11 cellular contexts compared by ENCODE assay signal in genomic region chr6:17311595-17312311, GRCh38. TPM values are rescaled to one million over a fixed set of nuclear protein-coding genes. Genes with fewer than 3 reads are reported as not detected.
DNase-seq lines count a peak whose midpoint lies in the region; ATAC-seq, FAIRE-seq and TF ChIP-seq lines count a peak whose summit lies in the region.
"Had no signal": no experiment of that assay in that cellular context is flagged by ENCODE, and none has a peak within 500 bp of the region (broad histone marks: within the 10 kb centered on the region; RNA-seq: fewer than 3 reads in every experiment).

No MANE protein-coding gene starts in this region.

- peak overlapping the region; percentile 98; the same call in 1 of the 2 replicates for H2AFZ ChIP-seq in H1 (ENCODE audit: low read length)

- H3K4me1 ChIP-seq in H1 (replicated peaks in 1 of 4; ENCODE audit: control insufficient read depth in 3 of 4, insufficient read depth in 4 of 4, low read length in 3 of 4) (peaks cover 0 to 4% (median under 1%) of the 10 kb centered on the region in 4 experiments; a peak in 2 of 7 replicates), testis (no peaks in the 10 kb centered on the region)
- H3K4me1 ChIP-seq: gastroesophageal sphincter had no signal

- no peak for TF ChIP-seq EP300 in H1 (IDR thresholded peaks at IDR 0.05; ENCODE audit: borderline replicate concordance in 1 of 2, low read depth in 2 of 2, low read length in 2 of 2)

- ATAC-seq in left lobe of liver (peak; percentile 87), GM19455 (IDR thresholded peaks at IDR 0.05; ENCODE audit: unreplicated experiment) (no peak)
- ATAC-seq: gastroesophageal sphincter had no signal

- FAIRE-seq in H1 (lab: Jason Lieb, UNC): no peak

- H2AK5ac ChIP-seq in H1 (ENCODE audit: low read depth, low read length): no peak overlapping the region

- TF ChIP-seq CTCF in H1 (IDR thresholded peaks at IDR 0.05; ENCODE audit: control extremely low read depth in 1 of 3, insufficient read depth in 1 of 3, low read depth in 1 of 3, low read length in 3 of 3) (no peak), testis (IDR thresholded peaks at IDR 0.05) (no peak)

- DNase-seq in AG20443 (ENCODE audit: low spot score) (peak; percentile 49), NCI-H1694 treated with DMSO at 0.1 percent for 48 hours (lab: John Stamatoyannopoulos, UW) (peak; percentile 18), H1 (ENCODE audit: low read depth in 1 of 2, low spot score in 2 of 2) (no peak), left lobe of liver (ENCODE audit: low spot score) (peak; percentile 80), NCI-H510A treated with DMSO at 0.1 percent for 48 hours (lab: John Stamatoyannopoulos, UW) (no peak), NCI-H226 (no peak), testis (no peak)
- DNase-seq: NCI-H774, T-helper 1 cell had no signal

- no peaks in the 10 kb centered on the region for H4K20me1 ChIP-seq in H1 (replicated peaks in 1 of 2; ENCODE audit: control insufficient read depth in 1 of 2, insufficient read depth in 2 of 2, low read length in 2 of 2)

- intact Hi-C loops in testis (cut with DNase I; ENCODE audit: low total_unique reads): no loop called here

- no peaks in the 10 kb centered on the region for H3K27me3 ChIP-seq in H1 (replicated peaks in 1 of 4; ENCODE audit: control insufficient read depth in 3 of 4, extremely low read depth in 1 of 4, insufficient read depth in 3 of 4, low read length in 3 of 4)
- H3K27me3 ChIP-seq in testis: no peaks in the 10 kb centered on the region
- H3K27me3 ChIP-seq: gastroesophageal sphincter had no signal

- H3K27ac ChIP-seq in H1 (ENCODE audit: low read depth, low read length) (no peak overlapping the region), testis (no peak overlapping the region)
- H3K27ac ChIP-seq: gastroesophageal sphincter had no signal

- no peak overlapping the region for H3K56ac ChIP-seq in H1 (replicated peaks; ENCODE audit: insufficient read length, low read depth, low read length)

- WGBS in H1 (ENCODE audit: extremely low coverage in 1 of 2, insufficient coverage in 1 of 2, insufficient read length in 1 of 2, insufficient replicate concordance in 2 of 2, low coverage in 1 of 2, low lambda C conversion rate in 2 of 2, missing lambda C conversion rate in 1 of 2), 2 experiments: 85% methylated on average over 10 of the region's 12 CpGs; no CpG with 5 or more reads in 1 of the 2 experiments
- WGBS in testis, 2 donors: 76 to 78% methylated on average over 12 of the region's 12 CpGs

- TF ChIP-seq RAD21 in H1 (IDR thresholded peaks at IDR 0.05 in 1 of 2, conservative IDR thresholded peaks at IDR 0.05 in 1 of 2; ENCODE audit: low read depth in 2 of 2, low read length in 2 of 2): no peak

- H3K4ac ChIP-seq in H1 (replicated peaks; ENCODE audit: insufficient read length, low read depth, low read length): no peak overlapping the region

- no peak overlapping the region for H2BK5ac ChIP-seq in H1 (ENCODE audit: low read depth, low read length)

- no peak overlapping the region for H3K9ac ChIP-seq in H1 (replicated peaks in 1 of 4; ENCODE audit: extremely low read depth in 1 of 4, low read depth in 3 of 4, low read length in 3 of 4)

- H3K14ac ChIP-seq in H1 (ENCODE audit: insufficient read length): no peak overlapping the region

- H2BK20ac ChIP-seq in H1 (ENCODE audit: low read length): no peak overlapping the region

- H4K5ac ChIP-seq in H1 (ENCODE audit: insufficient read length, low read depth, low read length): no peak overlapping the region

- no peaks in the 10 kb centered on the region for H3K23me2 ChIP-seq in H1 (ENCODE audit: low read depth, low read length)

- no peak for TF ChIP-seq POLR2A in H1 (IDR thresholded peaks at IDR 0.05; ENCODE audit: control extremely low read depth in 1 of 2, low read depth in 2 of 2, low read length in 2 of 2)
- TF ChIP-seq POLR2A in testis (IDR thresholded peaks at IDR 0.05): no peak

- CTCF ChIA-PET in H1 (lab: Charles Lee; ENCODE audit: partially characterized antibody): interaction anchor here (1.0 to 1.7 kb wide), 4 partner anchors 21 to 272 kb away, joined by 3 to 4 read pairs (median 4); no protein-coding TSS in a partner anchor

- no peak overlapping the region for H4K8ac ChIP-seq in H1 (ENCODE audit: extremely low read depth, insufficient read depth, low read length)

- H3K4me3 ChIP-seq in H1 (ENCODE audit: extremely low read depth in 1 of 4, insufficient read depth in 2 of 4, low read depth in 3 of 4, low read length in 4 of 4) (no peak overlapping the region), testis (no peak overlapping the region)
- H3K4me3 ChIP-seq: gastroesophageal sphincter had no signal

- no peak overlapping the region for H3K4me2 ChIP-seq in H1 (ENCODE audit: insufficient read depth in 1 of 2, low read depth in 2 of 2, low read length in 2 of 2)

- POLR2A ChIA-PET in H1 (lab: Charles Lee; ENCODE audit: partially characterized antibody): no interaction called here

- no peaks in the 10 kb centered on the region for H3K79me1 ChIP-seq in H1 (ENCODE audit: low read depth, low read length)

- no peak overlapping the region for H2BK120ac ChIP-seq in H1 (replicated peaks; ENCODE audit: low read depth, low read length)

- H3K23ac ChIP-seq in H1 (ENCODE audit: insufficient read length): no peak overlapping the region

- no peak overlapping the region for H4K91ac ChIP-seq in H1 (replicated peaks; ENCODE audit: insufficient read length, low read length)

- H2BK12ac ChIP-seq in H1 (ENCODE audit: low read depth, low read length): no peak overlapping the region

- no peaks in the 10 kb centered on the region for H3K79me2 ChIP-seq in H1 (ENCODE audit: control insufficient read depth in 1 of 2, insufficient read depth in 2 of 2, low read length in 2 of 2)

- 0 out of 4 replicates have a peak, but pooled peaks cover 0 to 4% of the 10 kb centered on the region in 2 experiments for H3K9me3 ChIP-seq in H1 (ENCODE audit: insufficient read depth in 2 of 2, low read depth in 1 of 2, low read length in 1 of 2)
- no peaks in the 10 kb centered on the region for H3K9me3 ChIP-seq in testis
- H3K9me3 ChIP-seq: gastroesophageal sphincter had no signal

- H2BK15ac ChIP-seq in H1 (ENCODE audit: low read length): no peak overlapping the region

- H3K36me3 ChIP-seq in H1 (ENCODE audit: control insufficient read depth in 2 of 4, insufficient read depth in 4 of 4, low read length in 3 of 4) (no peaks in the 10 kb centered on the region), testis (ENCODE audit: low read depth, missing control alignments) (no peaks in the 10 kb centered on the region)
- H3K36me3 ChIP-seq: gastroesophageal sphincter had no signal

- no peak overlapping the region for H3K18ac ChIP-seq in H1 (ENCODE audit: extremely low read depth, low read length)

TF ChIP-seq in H1, 55 proteins besides CTCF, POLR2A, EP300 and RAD21:
- no peak for TF ChIP-seq NRF1 (IDR thresholded peaks at IDR 0.05; ENCODE audit: low read depth, low read length)
- no peak for TF ChIP-seq FOSL1 (IDR thresholded peaks at IDR 0.05; ENCODE audit: insufficient read depth, low read depth, low read length)
- TF ChIP-seq SP2 (IDR thresholded peaks at IDR 0.05; ENCODE audit: low read length): no peak
- no peak for TF ChIP-seq BCL11A (IDR thresholded peaks at IDR 0.05; ENCODE audit: low read depth in 2 of 2, low read length in 2 of 2)
- TF ChIP-seq SUZ12 (IDR thresholded peaks at IDR 0.05; ENCODE audit: low read length): no peak
- no peak for TF ChIP-seq KDM5A (IDR thresholded peaks at IDR 0.05; ENCODE audit: low read length)
- TF ChIP-seq POU5F1 (IDR thresholded peaks at IDR 0.05; ENCODE audit: low read depth, low read length): no peak
- no peak for TF ChIP-seq RXRA (IDR thresholded peaks at IDR 0.05; ENCODE audit: insufficient read depth, low read depth, low read length)
- TF ChIP-seq JUND (IDR thresholded peaks at IDR 0.05; ENCODE audit: low read length): no peak
- no peak for TF ChIP-seq KDM1A (IDR thresholded peaks at IDR 0.05; ENCODE audit: borderline replicate concordance, low read length)
- TF ChIP-seq CTBP2 (IDR thresholded peaks at IDR 0.05; ENCODE audit: borderline replicate concordance, insufficient read depth, insufficient read length, low read length): no peak
- no peak for TF ChIP-seq NANOG (IDR thresholded peaks at IDR 0.05; ENCODE audit: insufficient read depth, low read depth, low read length, poor library complexity, severe bottlenecking)
- TF ChIP-seq CBX5 (IDR thresholded peaks at IDR 0.05; ENCODE audit: low read depth, low read length): no peak
- TF ChIP-seq TBP (IDR thresholded peaks at IDR 0.05; ENCODE audit: low read depth, low read length): no peak
- TF ChIP-seq, protein P1, sequence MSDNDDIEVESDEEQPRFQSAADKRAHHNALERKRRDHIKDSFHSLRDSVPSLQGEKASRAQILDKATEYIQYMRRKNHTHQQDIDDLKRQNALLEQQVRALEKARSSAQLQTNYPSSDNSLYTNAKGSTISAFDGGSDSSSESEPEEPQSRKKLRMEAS (IDR thresholded peaks at IDR 0.05): no peak
- no peak for TF ChIP-seq CREB1 (IDR thresholded peaks at IDR 0.05)

RNA-seq across cellular contexts. Expression of gene RBM24, which starts 30.6 kb away (rescaled TPM):
- total RNA-seq in H1 (2021; fragmentation: NEBNext Ultra II Directional; extraction: Animal tissue kit (Norgen Biotek cat#: 25700)): 0.38 and 0.52 TPM in 2 replicates
- polyA plus RNA-seq in H1 (2011; rRNA removed): 2.6 and 3.2 TPM in 2 replicates
- 1.3 TPM for polyA plus RNA-seq in H1 (2011; cell fraction: cytosol; rRNA removed)
- polyA plus RNA-seq in H1 (2011; cell fraction: nucleus; rRNA removed): 3.1 TPM
- polyA plus RNA-seq in H1 (2012, experiment 1 of 2): 0.62 to 1.4 TPM (median 1.1 TPM) in 4 replicates
- polyA plus RNA-seq in H1 (2012, experiment 2 of 2): 0.43 TPM
- polyA plus RNA-seq in H1 (2013, experiment 1 of 2): 0.22 TPM
- polyA plus RNA-seq in H1 (2013, experiment 2 of 2): 0.17 TPM
- 1.9 and 2.8 TPM in 2 replicates for polyA minus RNA-seq in H1 (2011; rRNA and poly(A)+ RNA removed)
- not detected for polyA minus RNA-seq in H1 (2011; cell fraction: cytosol; rRNA and poly(A)+ RNA removed)
- polyA minus RNA-seq in H1 (2011; cell fraction: nucleus; rRNA and poly(A)+ RNA removed): 0.70 TPM
- 0.05 TPM for total RNA-seq in left lobe of liver
- 10 to 100 TPM in 1 of 2 donors, 1 to 10 TPM in 1; 9.1 to 18.6 TPM for total RNA-seq in testis
- 8.9 TPM for polyA plus RNA-seq in testis (ENCODE audit: insufficient read depth, low read depth, low replicate concordance)

Comparison
In these comparisons a context has a peak if more than half of its experiments do, and no peak if none do; other contexts are left out.
1. DNase-seq: peak in AG20443 (single experiment), NCI-H1694 treated with DMSO at 0.1 percent for 48 hours (single experiment) and left lobe of liver (single experiment); none in H1 (0 of 2), NCI-H510A treated with DMSO at 0.1 percent for 48 hours (single experiment), NCI-H226 (single experiment) and testis (single experiment).